In genomic region chr5:149227168-149227826, GRCh38 we compare ENCODE assay signal across 1 cellular context.
TF ChIP-seq lines count a peak whose summit lies in the region.

No MANE protein-coding gene starts in this region.

TF ChIP-seq in K562, 482 proteins besides CTCF, POLR2A, EP300 and RAD21 (continued from another document):
- TF ChIP-seq CHAMP1 (IDR thresholded peaks at IDR 0.05) (no peak), MAFG (tag; conservative IDR thresholded peaks at IDR 0.05) (0 out of 2 replicates have a peak, but pooled peaks have one; percentile 18), NFXL1 (CRISPR knock-in tag; IDR thresholded peaks at IDR 0.05) (no peak), ZFP30 (CRISPR knock-in tag; IDR thresholded peaks at IDR 0.05; ENCODE audit: borderline replicate concordance) (no peak), XRCC4 (IDR thresholded peaks at IDR 0.05; ENCODE audit: extremely low read depth, insufficient read depth, insufficient read length) (no peak), TEAD4 (IDR thresholded peaks at IDR 0.05; ENCODE audit: low read length) (peak; percentile 58; the same call in 1 of the 2 replicates), TEAD4 (CRISPR knock-in tag; IDR thresholded peaks at IDR 0.05; ENCODE audit: borderline replicate concordance) (no peak), CREB3 (tag; conservative IDR thresholded peaks at IDR 0.05; ENCODE audit: low read depth) (no peak), ILK (tag; IDR thresholded peaks at IDR 0.05; ENCODE audit: borderline replicate concordance, low read depth) (no peak), GATAD2B (IDR thresholded peaks at IDR 0.05; ENCODE audit: borderline replicate concordance) (no peak), GABPA (tag; conservative IDR thresholded peaks at IDR 0.05; ENCODE audit: low read depth) (peak; percentile 12; the same call in 1 of the 2 replicates), ZNF696 (CRISPR knock-in tag; conservative IDR thresholded peaks at IDR 0.05) (no peak), NFE2 (IDR thresholded peaks at IDR 0.05; ENCODE audit: low read depth) (no peak), MTF1 (CRISPR knock-in tag; IDR thresholded peaks at IDR 0.05; ENCODE audit: borderline replicate concordance) (no peak), HDAC2 (IDR thresholded peaks at IDR 0.05) (no peak), ARNT (IDR thresholded peaks at IDR 0.05) (no peak), MEF2D (tag; conservative IDR thresholded peaks at IDR 0.05; ENCODE audit: low read depth) (peak; percentile 79), SMARCA4 (IDR thresholded peaks at IDR 0.05) (peak; percentile 51; the same call in 1 of the 2 replicates), TAL1 (IDR thresholded peaks at IDR 0.05) (peak; percentile 30; the same call in 1 of the 2 replicates), MCM5 (IDR thresholded peaks at IDR 0.05; ENCODE audit: low read depth) (no peak), NR2C2 (CRISPR knock-in tag; IDR thresholded peaks at IDR 0.05) (no peak), NR2C2 (tag; IDR thresholded peaks at IDR 0.05) (peak; percentile 15; the same call in 1 of the 2 replicates), CBFA2T3 (IDR thresholded peaks at IDR 0.05) (peak; percentile 24; the same call in 1 of the 2 replicates), ZNF655 (CRISPR knock-in tag; IDR thresholded peaks at IDR 0.05) (no peak), LCOR (CRISPR knock-in tag; IDR thresholded peaks at IDR 0.05) (no peak), NCOA6 (IDR thresholded peaks at IDR 0.05) (no peak), BMI1 (IDR thresholded peaks at IDR 0.05; ENCODE audit: low read length) (no peak)
